In the genomic region with DNA sequence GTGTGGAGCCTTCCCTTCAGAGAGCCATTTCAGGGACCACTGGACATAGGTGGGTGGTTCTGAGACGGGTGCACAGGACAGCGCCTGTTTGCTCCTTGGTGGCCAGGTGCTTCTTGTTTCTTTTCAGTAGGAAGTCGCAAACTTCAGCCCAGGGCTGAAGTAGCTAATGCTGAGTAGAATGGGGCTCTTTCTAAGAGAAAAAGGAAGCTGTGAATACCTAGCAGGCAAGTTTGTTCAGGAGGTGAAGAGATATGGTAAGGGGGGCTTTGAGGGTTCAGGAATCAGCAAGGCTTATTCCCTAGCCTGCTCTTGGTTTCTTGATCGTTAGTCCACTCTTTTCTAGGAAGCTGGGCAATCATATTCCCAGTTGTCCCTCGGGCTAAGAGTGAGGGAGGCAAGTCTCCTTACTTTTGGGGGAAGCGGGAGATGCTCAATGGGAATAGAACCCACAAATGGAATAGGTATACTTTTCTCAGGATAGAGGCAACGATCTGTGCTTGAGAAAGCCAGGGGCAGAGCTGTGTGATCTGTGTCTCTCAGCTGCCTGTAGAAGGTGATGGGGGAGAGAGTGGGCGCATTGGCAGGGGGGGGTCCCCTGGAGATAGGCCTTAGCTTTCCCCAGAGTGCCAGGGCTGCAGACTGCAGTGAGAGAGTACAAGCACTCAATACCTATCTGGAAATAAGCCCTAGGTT, we compare ENCODE assay signal across 9 cellular contexts. TPM values are rescaled to one million over a fixed set of nuclear protein-coding genes. Genes with fewer than 3 reads are reported as not detected.
DNase-seq lines count a peak whose midpoint lies in the region; ATAC-seq and TF ChIP-seq lines count a peak whose summit lies in the region.
"Had no signal": no experiment of that assay in that cellular context is flagged by ENCODE, and none has a peak within 500 bp of the region (broad histone marks: within the 10 kb centered on the region; RNA-seq: fewer than 3 reads in every experiment).

No MANE protein-coding gene starts in this region.

- ATAC-seq in natural killer cell (no peak), left lobe of liver (no peak), HG03442 (IDR thresholded peaks at IDR 0.05; ENCODE audit: unreplicated experiment) (no peak)

- H3K9me3 Mint-ChIP-seq in CD14-positive monocyte: peaks cover 0 to 18% (median 4%) of the 10 kb centered on the region in 7 donors
- H3K9me3 Mint-ChIP-seq in natural killer cell: no peaks in the 10 kb centered on the region

- peaks cover 59% of the 10 kb centered on the region for H3K4me1 ChIP-seq in adipocyte (ENCODE audit: control insufficient read depth, insufficient read depth, low read length)

- intact Hi-C loops in CD14-positive monocyte (cut with micrococcal nuclease): loop anchor here in 1 of 2 donors (2.0 to 10.0 kb wide), 2 partner anchors 13 to 593 kb away; a partner anchor contains a TSS
- intact Hi-C loops in natural killer cell (cut with micrococcal nuclease): no loop called here

- no peaks in the 10 kb centered on the region for H3K9me3 ChIP-seq in adipocyte (ENCODE audit: control insufficient read depth, low read length)

- H3K27me3 ChIP-seq in H7 (ENCODE audit: control insufficient read depth, insufficient read depth, low read length) (peaks cover 71% of the 10 kb centered on the region), adipocyte (replicated peaks; ENCODE audit: control insufficient read depth, insufficient read depth, low read length) (no peaks in the 10 kb centered on the region)

- H3K36me3 ChIP-seq in H7 (replicated peaks; ENCODE audit: control insufficient read depth, insufficient read depth, low read length): no peaks in the 10 kb centered on the region
- H3K36me3 ChIP-seq in adipocyte (ENCODE audit: control insufficient read depth, insufficient read depth, low read length, severe bottlenecking): no peaks in the 10 kb centered on the region

- H3K4me3 Mint-ChIP-seq in CD14-positive monocyte: peak overlapping the region; percentile 58 to 97
- peak overlapping the region; percentile 60 for H3K4me3 Mint-ChIP-seq in natural killer cell

- peaks cover 61% of the 10 kb centered on the region for H3K4me1 Mint-ChIP-seq in CD14-positive monocyte
- H3K4me1 Mint-ChIP-seq in natural killer cell: peaks cover 41 to 58% of the 10 kb centered on the region in 2 donors

- H3K36me3 Mint-ChIP-seq in CD14-positive monocyte (peaks cover 8 to 12% of the 10 kb centered on the region in 2 donors), natural killer cell (no peaks in the 10 kb centered on the region)

- peak overlapping the region in 4 of 7 donors; percentile 12 to 70 (median 56) for H3K27ac Mint-ChIP-seq in CD14-positive monocyte
- no peak overlapping the region for H3K27ac Mint-ChIP-seq in natural killer cell

- H3K27me3 Mint-ChIP-seq in CD14-positive monocyte (ENCODE audit: low read depth in 3 of 3) (peaks cover 50 to 58% (median 51%) of the 10 kb centered on the region in 3 donors), natural killer cell (ENCODE audit: low read depth in 2 of 2) (peaks cover 20 to 25% of the 10 kb centered on the region in 2 donors)

- TF ChIP-seq CTCF in CD14-positive monocyte (IDR thresholded peaks at IDR 0.05) (no peak), natural killer cell (IDR thresholded peaks at IDR 0.05) (no peak)

- no peak overlapping the region for H3K4me3 ChIP-seq in H7 (ENCODE audit: insufficient read depth, low read depth, low read length)
- H3K4me3 ChIP-seq in adipocyte (ENCODE audit: low read length): no peak overlapping the region

- DNase-seq in CD14-positive monocyte (ENCODE audit: low spot score): no peak
- peak; percentile 6 for DNase-seq in H7
- DNase-seq in adipocyte (ENCODE audit: low read depth): no peak
- DNase-seq in natural killer cell: no peak
- no peak for DNase-seq in stimulated activated CD4-positive, alpha-beta T cell treated with anti-CD3 and anti-CD28 coated beads, Interleukin-2, amount 100 ng/mL, for 48 hours
- no peak for DNase-seq in NCI-H2029 treated with DMSO at 0.1 percent for 48 hours (lab: John Stamatoyannopoulos, UW)
- DNase-seq in left lobe of liver (ENCODE audit: low spot score): no peak
- DNase-seq: cortex of kidney had no signal

- peak overlapping the region; percentile 90 for H3K9ac ChIP-seq in adipocyte (ENCODE audit: low read length)

RNA-seq across cellular contexts. Expression of a gene that starts 1.9 kb away (rescaled TPM):
- 1 to 10 TPM; 1.1 to 1.2 TPM for polyA plus RNA-seq in CD14-positive monocyte
- total RNA-seq in H7 (2014; rRNA removed; shearing (Covaris generic)): 5.9 and 7.2 TPM in 2 replicates
- total RNA-seq in natural killer cell (10 to 100 TPM in 1 of 3 donors, 1 to 10 TPM in 2; 8.1 to 12.0 (median 9.8) TPM), left lobe of liver (12.7 TPM)

RNA-seq across cellular contexts. Expression of a gene that starts 13.7 kb away (rescaled TPM):
- polyA plus RNA-seq in CD14-positive monocyte: under 1 TPM in 1 of 2 donors, not detected in 1; 0.08 TPM
- 0.48 and 1.0 TPM in 2 replicates for total RNA-seq in H7 (2014; rRNA removed; shearing (Covaris generic))
- total RNA-seq in natural killer cell (1 to 10 TPM; 2.2 to 4.0 (median 4.0) TPM), left lobe of liver (7.0 TPM)

Comparison
In these comparisons a context has a peak if more than half of its experiments do, and no peak if none do; other contexts are left out.
1. H3K27ac Mint-ChIP-seq: peak in CD14-positive monocyte (4 of 7); none in natural killer cell (0 of 2).